Comparison of ENCODE assay signal across 1 cellular context in genomic region chr20:19932170-19932667, GRCh38.
TF ChIP-seq lines count a peak whose summit lies in the region.

No MANE protein-coding gene starts in this region.

TF ChIP-seq in liver, 16 proteins besides CTCF, POLR2A, EP300 and RAD21 (continued from another document):
- peak; percentile 40 for TF ChIP-seq REST (IDR thresholded peaks at IDR 0.05)
